24 cellular contexts compared by ENCODE assay signal in the genomic region with DNA sequence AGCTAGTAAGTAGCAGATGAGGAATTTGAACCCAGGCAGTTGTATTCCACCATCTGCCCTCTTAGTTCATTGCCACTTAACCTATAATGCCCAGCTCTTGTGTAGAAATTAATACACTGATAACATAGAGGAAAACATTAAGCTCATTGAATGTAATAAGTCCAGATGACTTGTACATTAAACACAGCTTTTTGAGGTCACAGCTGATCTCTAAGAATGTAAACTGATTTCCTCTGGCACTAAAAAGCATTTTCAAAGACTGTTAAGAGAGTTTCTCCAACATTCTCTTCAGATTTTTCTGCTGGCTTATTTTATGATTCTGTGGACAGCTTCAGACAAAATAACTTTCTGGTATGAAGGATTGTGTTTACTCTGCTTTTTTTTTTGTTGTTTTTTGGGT.
"Had no signal": no experiment of that assay in that cellular context is flagged by ENCODE, and none has a peak within 500 bp of the region (broad histone marks: within the 10 kb centered on the region; RNA-seq: fewer than 3 reads in every experiment).

No MANE protein-coding gene starts in this region.

- H3K4me1 ChIP-seq: ascending aorta, esophagus squamous epithelium, gastrocnemius medialis, left ventricle myocardium inferior, neural progenitor cell, uterus had no signal

- H3K36me3 ChIP-seq: gastrocnemius medialis, left ventricle myocardium inferior, neural progenitor cell, uterus had no signal

- DNase-seq: activated CD4-positive, alpha-beta T cell treated with anti-CD3 and anti-CD28 coated beads for 1 hour; activated CD4-positive, alpha-beta T cell treated with anti-CD3 and anti-CD28 coated beads, Interleukin-2, amount 50 U/mL, for 1 hour; activated CD8-positive, alpha-beta T cell treated with anti-CD3 and anti-CD28 coated beads, Interleukin-2, amount 10 ng/mL, durations not matched to agents 7 days and 5 days; activated gamma-delta T cell treated with Interleukin-2 at 50 U/mL for 16 hours; central memory CD4-positive, alpha-beta T cell; effector memory CD4-positive, alpha-beta T cell; esophagus squamous epithelium; gastrocnemius medialis; hippocampal formation; left ventricle myocardium inferior; naive thymus-derived CD8-positive, alpha-beta T cell; posterior cingulate gyrus; small intestine; stimulated activated CD4-positive, alpha-beta T cell treated with anti-CD3 and anti-CD28 coated beads, Interleukin-15, amount 100 ng/mL, for 24 hours; stimulated activated CD8-positive, alpha-beta memory T cell treated with anti-CD3 and anti-CD28 coated beads, Interleukin-4, amount 100 ng/mL, for 48 hours; stimulated activated naive B cell treated with anti-CD40 and anti-IgM and Interleukin-4, amounts not matched to agents 10 μg/mL and 1 μg/mL and 100 μg/mL, for 72 hours; T-helper 9 cell; uterus had no signal

- FAIRE-seq: endothelial cell of umbilical vein, small intestine had no signal

- H3K4me2 ChIP-seq: neural progenitor cell had no signal

- H3K27ac Mint-ChIP-seq: activated CD8-positive, alpha-beta T cell treated with anti-CD3 and anti-CD28 coated beads, Interleukin-2, amount 10 ng/mL, durations not matched to agents 7 days and 5 days; activated naive CD4-positive, alpha-beta T cell treated with anti-CD3 and anti-CD28 coated beads, Interleukin-2, amount 50 U/mL, for 24 hours; mesothelial cell of epicardium; naive thymus-derived CD8-positive, alpha-beta T cell; neural progenitor cell; stimulated activated naive B cell treated with anti-CD40 and anti-IgM and Interleukin-4, amounts not matched to agents 10 μg/mL and 1 μg/mL and 100 μg/mL, for 72 hours had no signal

- H3K27me3 ChIP-seq: ascending aorta, esophagus squamous epithelium, gastrocnemius medialis, neural progenitor cell, uterus had no signal

- H3K27ac ChIP-seq: ascending aorta, esophagus squamous epithelium, gastrocnemius medialis, left ventricle myocardium inferior, neural progenitor cell, uterus had no signal

- H3K9me3 Mint-ChIP-seq: activated naive CD4-positive, alpha-beta T cell treated with anti-CD3 and anti-CD28 coated beads, Interleukin-2, amount 50 U/mL, for 24 hours; naive thymus-derived CD8-positive, alpha-beta T cell; neural progenitor cell; stimulated activated naive B cell treated with anti-CD40 and anti-IgM and Interleukin-4, amounts not matched to agents 10 μg/mL and 1 μg/mL and 100 μg/mL, for 72 hours had no signal

- H3K4me1 Mint-ChIP-seq: activated naive CD4-positive, alpha-beta T cell treated with anti-CD3 and anti-CD28 coated beads, Interleukin-2, amount 50 U/mL, for 24 hours; neural progenitor cell had no signal

- H3K9me3 ChIP-seq: ascending aorta, esophagus squamous epithelium, gastrocnemius medialis, left ventricle myocardium inferior, uterus had no signal

- H2AFZ ChIP-seq: neural progenitor cell had no signal

- H3K4me3 ChIP-seq: ascending aorta, esophagus squamous epithelium, gastrocnemius medialis, left ventricle myocardium inferior, neural progenitor cell, uterus had no signal

- H3K4me3 Mint-ChIP-seq: activated CD8-positive, alpha-beta T cell treated with anti-CD3 and anti-CD28 coated beads, Interleukin-2, amount 10 ng/mL, durations not matched to agents 7 days and 5 days; activated naive CD4-positive, alpha-beta T cell treated with anti-CD3 and anti-CD28 coated beads, Interleukin-2, amount 50 U/mL, for 24 hours; mesothelial cell of epicardium; naive thymus-derived CD8-positive, alpha-beta T cell; neural progenitor cell; stimulated activated naive B cell treated with anti-CD40 and anti-IgM and Interleukin-4, amounts not matched to agents 10 μg/mL and 1 μg/mL and 100 μg/mL, for 72 hours had no signal

- H3K27me3 Mint-ChIP-seq: activated naive CD4-positive, alpha-beta T cell treated with anti-CD3 and anti-CD28 coated beads, Interleukin-2, amount 50 U/mL, for 24 hours; naive thymus-derived CD8-positive, alpha-beta T cell; stimulated activated naive B cell treated with anti-CD40 and anti-IgM and Interleukin-4, amounts not matched to agents 10 μg/mL and 1 μg/mL and 100 μg/mL, for 72 hours had no signal

- H3K9ac ChIP-seq: neural progenitor cell had no signal

- ATAC-seq: activated CD8-positive, alpha-beta T cell treated with anti-CD3 and anti-CD28 coated beads, Interleukin-2, amount 10 ng/mL, durations not matched to agents 7 days and 5 days; gastrocnemius medialis; naive thymus-derived CD8-positive, alpha-beta T cell; sciatic nerve; stimulated activated naive B cell treated with anti-CD40 and anti-IgM and Interleukin-4, amounts not matched to agents 10 μg/mL and 1 μg/mL and 100 μg/mL, for 72 hours had no signal
